ENCODE assay signal across 24 cellular contexts in genomic region chr3:161325059-161325458, GRCh38. TPM values are rescaled to one million over a fixed set of nuclear protein-coding genes. Genes with fewer than 3 reads are reported as not detected.
A peak's percentile ranks its signal among the peaks of the same experiment; 100 is the strongest.
DNase-seq lines count a peak whose midpoint lies in the region; ATAC-seq, FAIRE-seq and TF ChIP-seq lines count a peak whose summit lies in the region.
"Had no signal": no experiment of that assay in that cellular context is flagged by ENCODE, and none has a peak within 500 bp of the region (broad histone marks: within the 10 kb centered on the region; RNA-seq: fewer than 3 reads in every experiment).

No MANE protein-coding gene starts in this region.

- no TSS peak for BruUV-seq in HepG2 (replicated peaks; lab: Mats Ljungman, UMichigan)

- H4K20me1 ChIP-seq in HepG2 (ENCODE audit: insufficient read depth, low read length), result no peaks in the 10 kb centered on the region

- TF ChIP-seq EP300 in HepG2 (IDR thresholded peaks at IDR 0.05; ENCODE audit: low read depth in 2 of 2, low read length in 2 of 2), result no peak
- TF ChIP-seq EP300 in HepG2 (CRISPR knock-in tag; IDR thresholded peaks at IDR 0.05; ENCODE audit: borderline replicate concordance), result no peak

- H3K27me3 Mint-ChIP-seq in stimulated activated naive B cell treated with anti-CD40 and anti-IgM and Interleukin-4, amounts not matched to agents 10 μg/mL and 1 μg/mL and 100 μg/mL, for 72 hours, result peaks cover 11 to 32% of the 10 kb centered on the region in 2 donors

- in situ Hi-C loops in HepG2 (cut with HindIII; ENCODE audit: extremely low pct_ligation_motif_present, low pct_unique_long_range_greater_than_20kb), result no loop called here

- H3K79me2 ChIP-seq in HepG2 (ENCODE audit: insufficient read depth, low read length), result no peaks in the 10 kb centered on the region

- TF ChIP-seq CTCF in HepG2 (CRISPR knock-in tag; IDR thresholded peaks at IDR 0.05) (no peak), right lobe of liver (IDR thresholded peaks at IDR 0.05) (no peak)

- no peak for ATAC-seq in HepG2
- no peak for ATAC-seq in right lobe of liver
- peak; percentile 39 for ATAC-seq in HG03342 (IDR thresholded peaks at IDR 0.05; ENCODE audit: unreplicated experiment)
- ATAC-seq in stimulated activated naive B cell treated with anti-CD40 and anti-IgM and Interleukin-4, amounts not matched to agents 10 μg/mL and 1 μg/mL and 100 μg/mL, for 72 hours (replicated peaks), result peak; percentile 29 to 44
- ATAC-seq in HG03280 (IDR thresholded peaks at IDR 0.05; ENCODE audit: unreplicated experiment), result no peak
- ATAC-seq: CD8-positive, alpha-beta T cell had no signal

- CTCF ChIA-PET in HepG2 (lab: Yijun Ruan, JAX; ENCODE audit: low intra/inter-chr PET ratio, low total read pairs), result no interaction called here

- no peaks in the 10 kb centered on the region for H3K4me1 Mint-ChIP-seq in stimulated activated naive B cell treated with anti-CD40 and anti-IgM and Interleukin-4, amounts not matched to agents 10 μg/mL and 1 μg/mL and 100 μg/mL, for 72 hours

- peaks cover 13 to 14% of the 10 kb centered on the region in 2 donors for H3K9me3 Mint-ChIP-seq in stimulated activated naive B cell treated with anti-CD40 and anti-IgM and Interleukin-4, amounts not matched to agents 10 μg/mL and 1 μg/mL and 100 μg/mL, for 72 hours

- H3K4me3 Mint-ChIP-seq in stimulated activated naive B cell treated with anti-CD40 and anti-IgM and Interleukin-4, amounts not matched to agents 10 μg/mL and 1 μg/mL and 100 μg/mL, for 72 hours, result no peak overlapping the region
- H3K4me3 Mint-ChIP-seq: CD4-positive, CD25-positive, alpha-beta regulatory T cell; CD8-positive, alpha-beta T cell had no signal

- 88% methylated on average over 1 of the region's 2 CpGs for WGBS in HepG2 (ENCODE audit: low lambda C conversion rate)
- 100% methylated on average over 2 of the region's 2 CpGs for WGBS in right lobe of liver (ENCODE audit: insufficient coverage, low coverage, low lambda C conversion rate, missing lambda C conversion rate)

- no peak overlapping the region for H3K4me2 ChIP-seq in HepG2 (ENCODE audit: low read depth, low read length)

- H3K27ac ChIP-seq in HepG2 (ENCODE audit: extremely low read length, insufficient read depth, low read length), result no peak overlapping the region
- no peak overlapping the region for H3K27ac ChIP-seq in right lobe of liver
- no peak overlapping the region for H3K27ac ChIP-seq in SJCRH30
- H3K27ac ChIP-seq: GM23248 had no signal

- POLR2A ChIA-PET in HepG2 (lab: Yijun Ruan, JAX), result interaction anchor here (1.9 kb wide), 1 partner anchor 14 kb away, joined by 5 read pairs; no protein-coding TSS in a partner anchor

- no peak overlapping the region for H3K27ac Mint-ChIP-seq in stimulated activated naive B cell treated with anti-CD40 and anti-IgM and Interleukin-4, amounts not matched to agents 10 μg/mL and 1 μg/mL and 100 μg/mL, for 72 hours
- H3K27ac Mint-ChIP-seq: CD4-positive, CD25-positive, alpha-beta regulatory T cell; CD8-positive, alpha-beta T cell had no signal

- TF ChIP-seq POLR2A in HepG2 (IDR thresholded peaks at IDR 0.05; ENCODE audit: insufficient read depth in 1 of 2, low read depth in 2 of 2, low read length in 2 of 2), result no peak
- no peak for TF ChIP-seq POLR2A in right lobe of liver (IDR thresholded peaks at IDR 0.05)

- H3K4me3 ChIP-seq in HepG2 (replicated peaks in 1 of 3; ENCODE audit: insufficient read depth in 1 of 3, low read depth in 2 of 3, low read length in 3 of 3), result no peak overlapping the region
- H3K4me3 ChIP-seq in right lobe of liver, result no peak overlapping the region
- no peak overlapping the region for H3K4me3 ChIP-seq in SJCRH30
- H3K4me3 ChIP-seq: GM23248 had no signal

- H3K4me1 ChIP-seq in HepG2 (ENCODE audit: insufficient read depth, low read length) (peaks cover 48% of the 10 kb centered on the region), right lobe of liver (peaks cover 0 to 9% (median 4%) of the 10 kb centered on the region in 4 donors), SJCRH30 (no peaks in the 10 kb centered on the region)

- FAIRE-seq in HepG2 (lab: Jason Lieb, UNC), result no peak
- FAIRE-seq: GM12891, GM18507, H1 had no signal

- DNase-seq in HepG2 (ENCODE audit: low spot score) (no peak), right lobe of liver (no peak), SJCRH30 (no peak)
- no peak for DNase-seq in stimulated activated naive B cell treated with anti-CD40 and anti-IgM and Interleukin-4, amounts not matched to agents 10 μg/mL and 1 μg/mL and 100 μg/mL, for 72 hours
- DNase-seq: C1 segment of cervical spinal cord; Caco-2; CD4-positive, CD25-positive, alpha-beta regulatory T cell; CD8-positive, alpha-beta T cell; DMS153; DMS79 treated with DMSO at 0.1 percent for 48 hours; GF-D8; GM23248; H7; HCEC 1CT had no signal

- H2AFZ ChIP-seq in HepG2 (ENCODE audit: low read length), result no peak overlapping the region
- H2AFZ ChIP-seq: GM23248 had no signal

- peaks cover 0 to 2% of the 10 kb centered on the region in 2 donors for H3K36me3 Mint-ChIP-seq in stimulated activated naive B cell treated with anti-CD40 and anti-IgM and Interleukin-4, amounts not matched to agents 10 μg/mL and 1 μg/mL and 100 μg/mL, for 72 hours
- H3K36me3 Mint-ChIP-seq: CD4-positive, CD25-positive, alpha-beta regulatory T cell; CD8-positive, alpha-beta T cell had no signal

- intact Hi-C loops in HepG2 (cut with micrococcal nuclease; ENCODE audit: unreplicated experiment), result loop anchor here (2.0 kb wide), 1 partner anchor 14 kb away; no protein-coding TSS in a partner anchor
- intact Hi-C loops in right lobe of liver (cut with DNase I), result no loop called here

- H3K9ac ChIP-seq in HepG2 (ENCODE audit: insufficient read depth, low read depth, low read length), result no peak overlapping the region
- H3K9ac ChIP-seq: GM23248 had no signal

- no peaks in the 10 kb centered on the region for H3K27me3 ChIP-seq in HepG2 (ENCODE audit: control insufficient read depth in 1 of 2, insufficient read depth in 2 of 2, low read length in 2 of 2)
- no peaks in the 10 kb centered on the region for H3K27me3 ChIP-seq in right lobe of liver
- no peaks in the 10 kb centered on the region for H3K27me3 ChIP-seq in SJCRH30

- H3K36me3 ChIP-seq in HepG2 (replicated peaks in 1 of 2; ENCODE audit: control insufficient read depth in 1 of 2, insufficient read depth in 2 of 2, low read length in 2 of 2), result no peaks in the 10 kb centered on the region
- no peaks in the 10 kb centered on the region for H3K36me3 ChIP-seq in right lobe of liver
- H3K36me3 ChIP-seq in SJCRH30, result no peaks in the 10 kb centered on the region

- H3K9me3 ChIP-seq in HepG2 (ENCODE audit: low read length) (peaks cover 15% of the 10 kb centered on the region), right lobe of liver (no peaks in the 10 kb centered on the region), SJCRH30 (replicated peaks) (no peaks in the 10 kb centered on the region)

- TF ChIP-seq RAD21 in HepG2 (CRISPR knock-in tag; IDR thresholded peaks at IDR 0.05), result no peak

TF ChIP-seq in HepG2, 621 proteins besides CTCF, POLR2A, EP300 and RAD21:
- TF ChIP-seq ZNF7 (CRISPR knock-in tag; IDR thresholded peaks at IDR 0.05), result no peak
- 0 out of 2 replicates have a peak, but pooled peaks have one; percentile 39 for TF ChIP-seq SP4 (CRISPR knock-in tag; IDR thresholded peaks at IDR 0.05)
- no peak for TF ChIP-seq MTF1 (CRISPR knock-in tag; IDR thresholded peaks at IDR 0.05)
- no peak for TF ChIP-seq MTA3 (CRISPR knock-in tag; IDR thresholded peaks at IDR 0.05)
- TF ChIP-seq ZNF878 (CRISPR knock-in tag; IDR thresholded peaks at IDR 0.05), result no peak

RNA-seq across cellular contexts. Expression of gene SPTSSB, which starts 46.3 kb away (rescaled TPM):
- 0.51 and 0.84 TPM in 2 replicates for total RNA-seq in HepG2 (2016; rRNA removed; fragmentation: Illumina TruSeq; extraction: Trizol)
- not detected in 2 replicates for total RNA-seq in HepG2 (2016; cell fraction: cytosol; rRNA removed; fragmentation: Illumina TruSeq; extraction: Trizol; ENCODE audit: low read depth)
- 0.25 and 0.37 TPM in 2 replicates for total RNA-seq in HepG2 (2016; cell fraction: insoluble cytoplasmic fraction; rRNA removed; fragmentation: Illumina TruSeq; extraction: Trizol)
- 0.59 and 1.9 TPM in 2 replicates for total RNA-seq in HepG2 (2016; cell fraction: membrane; rRNA removed; fragmentation: Illumina TruSeq; extraction: Trizol)
- 0.28 TPM in 1 of 2 replicates, not detected in the other for total RNA-seq in HepG2 (2016; cell fraction: nucleus; rRNA removed; fragmentation: Illumina TruSeq; extraction: Trizol)
- 2.4 and 4.2 TPM in 2 replicates for polyA plus RNA-seq in HepG2 (2011; rRNA removed)
- polyA plus RNA-seq in HepG2 (2011; cell fraction: cytosol; rRNA removed), result 0.42 and 0.58 TPM in 2 replicates
- 0.19 and 0.39 TPM in 2 replicates for polyA plus RNA-seq in HepG2 (2011; cell fraction: nucleus; rRNA removed)
- 0.05 and 0.32 TPM in 2 replicates for polyA plus RNA-seq in HepG2 (2012)
- polyA plus RNA-seq in HepG2 (2016; cell fraction: cytosol; fragmentation: Illumina TruSeq; extraction: Trizol; ENCODE audit: low read depth), result 0.10 and 0.24 TPM in 2 replicates
- 0.10 and 0.25 TPM in 2 replicates for polyA plus RNA-seq in HepG2 (2016; cell fraction: insoluble cytoplasmic fraction; fragmentation: Illumina TruSeq; extraction: Trizol; ENCODE audit: low read depth)
- 0.56 and 0.58 TPM in 2 replicates for polyA plus RNA-seq in HepG2 (2016; cell fraction: membrane; fragmentation: Illumina TruSeq; extraction: Trizol; ENCODE audit: low read depth)
- 0.29 and 1.9 TPM in 2 replicates for polyA plus RNA-seq in HepG2 (2016; cell fraction: nucleus; fragmentation: Illumina TruSeq; extraction: Trizol; ENCODE audit: insufficient read depth, low read depth)
- polyA minus RNA-seq in HepG2 (2011; rRNA and poly(A)+ RNA removed; ENCODE audit: low replicate concordance), result 0.12 TPM in 1 of 2 replicates, not detected in the other
- polyA minus RNA-seq in HepG2 (2011; cell fraction: cytosol; rRNA and poly(A)+ RNA removed), result not detected in 2 replicates
- 2.4 and 4.0 TPM in 2 replicates for polyA minus RNA-seq in HepG2 (2011; cell fraction: nucleus; rRNA and poly(A)+ RNA removed)
- total RNA-seq in right lobe of liver, result 1 to 10 TPM in 1 of 6 experiments, under 1 TPM in 1, not detected in 4; 0.07 to 1.4 TPM
- total RNA-seq in SJCRH30 (2014; rRNA removed; shearing (Covaris generic)), result 0.12 and 0.18 TPM in 2 replicates
- total RNA-seq: A172; A673; CD4-positive, CD25-positive, alpha-beta regulatory T cell; CD8-positive, alpha-beta T cell; Daoy; G401; GM23248 had no signal
- polyA plus RNA-seq: BJ, GM23248 had no signal

Comparison
In these comparisons a context has a peak if more than half of its experiments do, and no peak if none do; other contexts are left out.
1. ATAC-seq: peak in HG03342 (single experiment) and stimulated activated naive B cell treated with anti-CD40 and anti-IgM and Interleukin-4, amounts not matched to agents 10 μg/mL and 1 μg/mL and 100 μg/mL, for 72 hours (2 of 2); none in HepG2 (single experiment), right lobe of liver (0 of 4) and HG03280 (single experiment).